8 cellular contexts compared by ENCODE assay signal in genomic region chr12:122852336-122853275, GRCh38. TPM values are rescaled to one million over a fixed set of nuclear protein-coding genes. Genes with fewer than 3 reads are reported as not detected.
DNase-seq lines count a peak whose midpoint lies in the region; ATAC-seq and TF ChIP-seq lines count a peak whose summit lies in the region.

No MANE protein-coding gene starts in this region.

- peaks cover 2% of the 10 kb centered on the region for H3K36me3 Mint-ChIP-seq in osteocyte (ENCODE audit: unreplicated experiment)

- H3K27ac Mint-ChIP-seq in osteocyte (ENCODE audit: unreplicated experiment) = peak overlapping the region; percentile 70

- ATAC-seq in GM21825 (IDR thresholded peaks at IDR 0.05; ENCODE audit: unreplicated experiment) = no peak

- DNase-seq in 8988T (peak; percentile 46), globus pallidus (ENCODE audit: low spot score) (peak; percentile 93), osteocyte (ENCODE audit: extremely low spot score, unreplicated experiment) (no peak), kidney tubule cell (ENCODE audit: low spot score) (no peak), RPMI8226 (no peak)
- no peak for DNase-seq in stimulated activated CD4-positive, alpha-beta T cell treated with anti-CD3 and anti-CD28 coated beads, Interleukin-2, amount 100 ng/mL, for 48 hours

- peak overlapping the region; percentile 94 for H3K27ac ChIP-seq in angular gyrus (ENCODE audit: low read depth, low read length)

- no peak overlapping the region for H3K4me3 Mint-ChIP-seq in osteocyte (ENCODE audit: unreplicated experiment)

- no peak for TF ChIP-seq CTCF in osteocyte (IDR thresholded peaks at IDR 0.05)

- no peaks in the 10 kb centered on the region for H3K9me3 Mint-ChIP-seq in osteocyte (ENCODE audit: unreplicated experiment)

- H3K27me3 Mint-ChIP-seq in osteocyte (ENCODE audit: unreplicated experiment) = no peaks in the 10 kb centered on the region

- H3K4me1 Mint-ChIP-seq in osteocyte (ENCODE audit: unreplicated experiment) = peaks cover 15% of the 10 kb centered on the region

RNA-seq across cellular contexts. Expression of gene HIP1R, which starts 17.3 kb away (rescaled TPM):
- 26.0 and 31.3 TPM in 2 replicates for total RNA-seq in osteocyte

RNA-seq across cellular contexts. Expression of gene VPS37B, which starts 43.3 kb away (rescaled TPM):
- 27.5 and 29.9 TPM in 2 replicates for total RNA-seq in osteocyte

Comparison
In these comparisons a context has a peak if more than half of its experiments do, and no peak if none do; other contexts are left out.
1. DNase-seq: peak in 8988T (single experiment) and globus pallidus (single experiment); none in osteocyte (single experiment), kidney tubule cell (single experiment), RPMI8226 (single experiment) and stimulated activated CD4-positive, alpha-beta T cell treated with anti-CD3 and anti-CD28 coated beads, Interleukin-2, amount 100 ng/mL, for 48 hours (0 of 2).